ENCODE assay signal across 8 cellular contexts in genomic region chr12:14239935-14240872, GRCh38.
DNase-seq lines count a peak whose midpoint lies in the region; ATAC-seq and TF ChIP-seq lines count a peak whose summit lies in the region.

No MANE protein-coding gene starts in this region.

- peak; percentile 53 for DNase-seq in Right ventricle myocardium superior
- no peak for DNase-seq in Right ventricle myocardium inferior (ENCODE audit: missing footprints)
- no peak for DNase-seq in Panc1 (ENCODE audit: low read depth, low spot score)
- DNase-seq in effector CD4-positive, alpha-beta T cell = no peak
- no peak for DNase-seq in GM19240 (ENCODE audit: insufficient read length, low spot score)

- in situ Hi-C loops in Panc1 (cut with HindIII; ENCODE audit: low pct_unique_long_range_greater_than_20kb, low sequenced_read_pairs) = no loop called here

- H3K9me3 ChIP-seq in Panc1 (ENCODE audit: control insufficient read depth, insufficient read depth, low read depth, low read length) (no peaks in the 10 kb centered on the region), skeletal muscle tissue (ENCODE audit: control insufficient read depth in 3 of 3, low read length in 3 of 3) (peaks cover 0 to 5% (median 0%) of the 10 kb centered on the region in 3 donors)

- H3K27me3 ChIP-seq in Panc1 (ENCODE audit: control insufficient read depth, insufficient read depth, low read length) (no peaks in the 10 kb centered on the region), skeletal muscle tissue (ENCODE audit: control insufficient read depth in 3 of 3, insufficient read depth in 3 of 3, low read length in 3 of 3) (no peaks in the 10 kb centered on the region)

- CTCF ChIA-PET in Panc1 (lab: Charles Lee) = interaction anchor here (0.7 kb wide), 1 partner anchor 214 kb away, joined by 3 read pairs; no protein-coding TSS in a partner anchor

- no peak for ATAC-seq in Right ventricle myocardium superior (ENCODE audit: poor library complexity)
- no peak for ATAC-seq in Right ventricle myocardium inferior
- peak; percentile 41 for ATAC-seq in HG03095 (IDR thresholded peaks at IDR 0.05; ENCODE audit: unreplicated experiment)
- ATAC-seq in Panc1 = peak; percentile 73
- peak; percentile 86 for ATAC-seq in esophagus mucosa

- intact Hi-C loops in Right ventricle myocardium superior (cut with DNase I) (loop anchor here (10.0 kb wide), 1 partner anchor 425 kb away; no protein-coding TSS in a partner anchor), Right ventricle myocardium inferior (cut with DNase I) (loop anchor here (2.0 to 5.0 kb wide), 4 partner anchors 177 to 477 kb away; no protein-coding TSS in a partner anchor), Panc1 (cut with micrococcal nuclease; ENCODE audit: unreplicated experiment) (loop anchor here (5.0 kb wide), 1 partner anchor 212 kb away; no protein-coding TSS in a partner anchor)

- peak overlapping the region; percentile 35 to 64 for H3K4me3 ChIP-seq in Panc1 (ENCODE audit: low read depth in 2 of 2, low read length in 2 of 2)
- H3K4me3 ChIP-seq in skeletal muscle tissue (ENCODE audit: low read length in 3 of 3) = peak overlapping the region in 2 of 3 donors; percentile 41 to 50

- no TSS peak for BruUV-seq in Panc1 (replicated peaks; lab: Mats Ljungman, UMichigan)

- POLR2A ChIA-PET in Panc1 (lab: Charles Lee) = no interaction called here

- no peak overlapping the region for H3K9ac ChIP-seq in skeletal muscle tissue (ENCODE audit: low read depth in 1 of 3, low read length in 3 of 3)

- H3K4me1 ChIP-seq in Panc1 (ENCODE audit: control insufficient read depth, insufficient read depth, low read length) = peaks cover 5% of the 10 kb centered on the region
- peaks cover 5 to 6% (median 5%) of the 10 kb centered on the region in 3 donors for H3K4me1 ChIP-seq in skeletal muscle tissue (ENCODE audit: control insufficient read depth in 3 of 3, insufficient read depth in 3 of 3, low read length in 3 of 3)

- peak overlapping the region; percentile 86 for H3K27ac ChIP-seq in Panc1 (ENCODE audit: low read length)
- no peak overlapping the region for H3K27ac ChIP-seq in skeletal muscle tissue (ENCODE audit: low read depth, low read length)

- no peaks in the 10 kb centered on the region for H3K36me3 ChIP-seq in Panc1 (ENCODE audit: control insufficient read depth, insufficient read depth, low read length)
- no peaks in the 10 kb centered on the region for H3K36me3 ChIP-seq in skeletal muscle tissue (ENCODE audit: control insufficient read depth in 3 of 3, insufficient read depth in 3 of 3, low read length in 3 of 3)

- TF ChIP-seq CTCF in Panc1 (IDR thresholded peaks at IDR 0.05) = no peak

Comparison
In these comparisons a context has a peak if more than half of its experiments do, and no peak if none do; other contexts are left out.
1. ATAC-seq: peak in HG03095 (single experiment), Panc1 (single experiment) and esophagus mucosa (single experiment); none in Right ventricle myocardium superior (single experiment) and Right ventricle myocardium inferior (single experiment).